Comparison of ENCODE assay signal across 15 cellular contexts in the genomic region with DNA sequence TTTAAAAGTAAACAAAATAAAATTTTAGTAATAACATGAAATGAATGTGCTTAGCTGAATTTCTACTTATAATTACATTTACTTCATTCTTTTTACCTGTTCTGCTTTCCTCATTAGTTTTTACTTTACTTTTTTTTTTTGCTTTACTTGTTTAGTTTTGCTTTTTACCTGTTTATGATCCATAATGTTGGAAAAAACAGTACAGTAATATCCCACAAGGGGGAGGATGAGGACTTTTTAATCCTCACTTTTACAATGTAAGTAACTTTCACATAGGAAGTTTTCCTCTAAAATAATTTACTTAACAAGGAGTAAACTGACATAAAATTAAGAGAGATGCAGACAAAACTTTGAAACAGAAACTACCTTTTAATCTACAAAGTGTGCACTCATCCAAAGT.
A peak's percentile ranks its signal among the peaks of the same experiment; 100 is the strongest.
DNase-seq lines count a peak whose midpoint lies in the region; ATAC-seq and TF ChIP-seq lines count a peak whose summit lies in the region.
"Had no signal": no experiment of that assay in that cellular context is flagged by ENCODE, and none has a peak within 500 bp of the region (broad histone marks: within the 10 kb centered on the region; RNA-seq: fewer than 3 reads in every experiment).

No MANE protein-coding gene starts in this region.

- no peak overlapping the region for H3K27ac ChIP-seq in hepatocyte
- no peak overlapping the region for H3K27ac ChIP-seq in upper lobe of left lung
- no peak overlapping the region for H3K27ac ChIP-seq in WERI-Rb-1
- H3K27ac ChIP-seq: sigmoid colon, stomach had no signal

- no peaks in the 10 kb centered on the region for H3K9me2 ChIP-seq in hepatocyte (replicated peaks; ENCODE audit: insufficient read depth)

- in situ Hi-C loops in astrocyte of the cerebellum (cut with HindIII; ENCODE audit: low sequenced_read_pairs), result no loop called here

- H2AFZ ChIP-seq in hepatocyte, result no peak overlapping the region

- H3K4me2 ChIP-seq in hepatocyte, result no peak overlapping the region

- H3K4me1 ChIP-seq in hepatocyte (ENCODE audit: insufficient read depth), result no peaks in the 10 kb centered on the region
- no peaks in the 10 kb centered on the region for H3K4me1 ChIP-seq in upper lobe of left lung
- H3K4me1 ChIP-seq: stomach had no signal

- no peak for TF ChIP-seq EP300 in upper lobe of left lung (IDR thresholded peaks at IDR 0.05)

- no peak for ATAC-seq in upper lobe of left lung (ENCODE audit: low FRiP score in 2 of 2)
- ATAC-seq: esophagus mucosa had no signal

- H3K27me3 ChIP-seq in hepatocyte, result no peaks in the 10 kb centered on the region
- H3K27me3 ChIP-seq in upper lobe of left lung, result no peaks in the 10 kb centered on the region
- H3K27me3 ChIP-seq in WERI-Rb-1 (ENCODE audit: insufficient read depth, low read depth, severe bottlenecking), result no peaks in the 10 kb centered on the region
- H3K27me3 ChIP-seq: sigmoid colon, stomach had no signal

- TF ChIP-seq CTCF in AG09319 (IDR thresholded peaks at IDR 0.05; ENCODE audit: low read depth, low read length), result peak; percentile 35
- no peak for TF ChIP-seq CTCF in astrocyte of the cerebellum (IDR thresholded peaks at IDR 0.05; ENCODE audit: low read depth, low read length, missing control alignments)
- peak; percentile 23 for TF ChIP-seq CTCF in hepatocyte (IDR thresholded peaks at IDR 0.05; ENCODE audit: poor library complexity)
- TF ChIP-seq CTCF in upper lobe of left lung (IDR thresholded peaks at IDR 0.05), result no peak
- no peak for TF ChIP-seq CTCF in WERI-Rb-1 (IDR thresholded peaks at IDR 0.05; ENCODE audit: low read depth, low read length)

- TF ChIP-seq POLR2A in upper lobe of left lung (IDR thresholded peaks at IDR 0.05), result no peak

- H3K9me3 ChIP-seq in hepatocyte (ENCODE audit: low read depth), result no peaks in the 10 kb centered on the region
- H3K9me3 ChIP-seq in upper lobe of left lung, result no peaks in the 10 kb centered on the region
- H3K9me3 ChIP-seq in WERI-Rb-1 (ENCODE audit: severe bottlenecking), result no peaks in the 10 kb centered on the region
- H3K9me3 ChIP-seq: sigmoid colon, stomach had no signal

- H3K36me3 ChIP-seq in hepatocyte (replicated peaks; ENCODE audit: insufficient read depth, low read depth) (no peaks in the 10 kb centered on the region), upper lobe of left lung (no peaks in the 10 kb centered on the region), WERI-Rb-1 (no peaks in the 10 kb centered on the region)
- H3K36me3 ChIP-seq: sigmoid colon, stomach had no signal

- no peak overlapping the region for H3K4me3 ChIP-seq in astrocyte of the cerebellum (ENCODE audit: low read depth, low read length)
- no peak overlapping the region for H3K4me3 ChIP-seq in hepatocyte
- no peak overlapping the region for H3K4me3 ChIP-seq in upper lobe of left lung
- no peak overlapping the region for H3K4me3 ChIP-seq in WERI-Rb-1 (ENCODE audit: low read depth, low read length)
- H3K4me3 ChIP-seq: sigmoid colon, stomach had no signal

- H3K79me2 ChIP-seq in hepatocyte, result no peaks in the 10 kb centered on the region

- no peaks in the 10 kb centered on the region for H4K20me1 ChIP-seq in hepatocyte (ENCODE audit: insufficient read depth, poor library complexity, severe bottlenecking)

- DNase-seq in AG09319 (ENCODE audit: extremely low read depth, low read depth) (no peak), HS-5 (ENCODE audit: low read depth) (peak; percentile 5), astrocyte of the cerebellum (ENCODE audit: low read depth) (peak; percentile 22), hepatocyte (ENCODE audit: low spot score) (no peak), upper lobe of left lung (no peak), WERI-Rb-1 (no peak), C1 segment of cervical spinal cord (lab: John Stamatoyannopoulos, UW) (no peak), NCI-H2081 treated with DMSO at 0.1 percent for 48 hours (lab: John Stamatoyannopoulos, UW) (no peak)
- DNase-seq: activated CD4-positive, alpha-beta T cell treated with anti-CD3 and anti-CD28 coated beads, Interleukin-2, amount 10 ng/mL, durations not matched to agents 7 days and 5 days; caudate nucleus; CD4-positive, CD25-positive, alpha-beta regulatory T cell; NCI-H2171; sigmoid colon; stomach had no signal

Comparison
In these comparisons a context has a peak if more than half of its experiments do, and no peak if none do; other contexts are left out.
1. DNase-seq: peak in HS-5 (single experiment) and astrocyte of the cerebellum (single experiment); none in AG09319 (single experiment), hepatocyte (single experiment), upper lobe of left lung (0 of 2), WERI-Rb-1 (single experiment), C1 segment of cervical spinal cord (0 of 14) and NCI-H2081 treated with DMSO at 0.1 percent for 48 hours (single experiment).
2. CTCF ChIP-seq: peak in AG09319 (single experiment) and hepatocyte (single experiment); none in astrocyte of the cerebellum (single experiment), upper lobe of left lung (0 of 6) and WERI-Rb-1 (single experiment).